22 cellular contexts compared by ENCODE assay signal in the genomic region with DNA sequence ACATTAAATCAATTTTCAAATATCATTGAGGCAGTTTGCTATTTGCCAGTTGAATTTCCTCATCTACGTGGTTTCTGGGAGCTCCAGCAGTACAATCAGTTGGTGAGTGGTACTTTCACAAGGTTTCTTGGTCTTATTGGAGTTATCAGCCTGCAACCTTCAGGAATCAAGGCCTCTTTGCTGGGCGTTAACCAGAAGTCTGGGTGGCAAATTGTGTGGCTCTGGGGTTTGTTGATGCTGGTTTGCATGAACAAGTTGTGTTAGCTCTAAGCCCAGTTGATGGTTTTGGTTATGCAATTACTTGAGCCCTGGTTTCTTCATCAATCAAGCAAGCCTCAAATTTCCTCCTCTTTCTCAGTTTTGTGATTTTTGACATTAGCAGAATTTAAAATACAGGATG.
A peak's percentile ranks its signal among the peaks of the same experiment; 100 is the strongest.
DNase-seq lines count a peak whose midpoint lies in the region; ATAC-seq and TF ChIP-seq lines count a peak whose summit lies in the region.
"Had no signal": no experiment of that assay in that cellular context is flagged by ENCODE, and none has a peak within 500 bp of the region (broad histone marks: within the 10 kb centered on the region; RNA-seq: fewer than 3 reads in every experiment).

No MANE protein-coding gene starts in this region.

- intact Hi-C loops in Caco-2 (cut with micrococcal nuclease; ENCODE audit: unreplicated experiment), result no loop called here

- peaks cover 36% of the 10 kb centered on the region for H3K9me3 Mint-ChIP-seq in Caco-2 (ENCODE audit: unreplicated experiment)
- H3K9me3 Mint-ChIP-seq in activated T-helper 17 cell treated with anti-CD3 and anti-CD28 coated beads, Interleukin-2, amount 50 U/mL, for 72 hours, result no peaks in the 10 kb centered on the region
- H3K9me3 Mint-ChIP-seq: CD4-positive, alpha-beta memory T cell; IgD-negative memory B cell had no signal

- no peaks in the 10 kb centered on the region for H3K27me3 ChIP-seq in Caco-2 (replicated peaks; ENCODE audit: control insufficient read depth, insufficient read depth, low read length)

- peaks cover 13% of the 10 kb centered on the region for H3K36me3 Mint-ChIP-seq in Caco-2 (ENCODE audit: insufficient read depth, unreplicated experiment)
- no peaks in the 10 kb centered on the region for H3K36me3 Mint-ChIP-seq in activated T-helper 17 cell treated with anti-CD3 and anti-CD28 coated beads, Interleukin-2, amount 50 U/mL, for 72 hours (ENCODE audit: low read depth)
- H3K36me3 Mint-ChIP-seq: CD4-positive, alpha-beta memory T cell; IgD-negative memory B cell had no signal

- H3K27ac Mint-ChIP-seq in Caco-2 (ENCODE audit: unreplicated experiment), result peak overlapping the region; percentile 33
- H3K27ac Mint-ChIP-seq in activated T-helper 17 cell treated with anti-CD3 and anti-CD28 coated beads, Interleukin-2, amount 50 U/mL, for 72 hours, result peak overlapping the region; percentile 11
- H3K27ac Mint-ChIP-seq: IgD-negative memory B cell had no signal

- POLR2A ChIA-PET in Caco-2 (lab: Charles Lee), result no interaction called here

- peaks cover 5% of the 10 kb centered on the region; the same call in 1 of the 2 replicates for H3K9me3 ChIP-seq in Caco-2

- TF ChIP-seq CTCF in AG10803 (conservative IDR thresholded peaks at IDR 0.05; ENCODE audit: low read length) (no peak), Caco-2 (IDR thresholded peaks at IDR 0.05; ENCODE audit: insufficient read depth in 1 of 2, low read depth in 1 of 2, low read length in 1 of 2, severe bottlenecking in 1 of 2, unreplicated experiment in 1 of 2) (no peak)

- H3K36me3 ChIP-seq in Caco-2 (ENCODE audit: control insufficient read depth, insufficient read depth, low read length), result no peaks in the 10 kb centered on the region

- no peak overlapping the region for H3K4me3 ChIP-seq in AG10803 (ENCODE audit: low read length)
- H3K4me3 ChIP-seq in Caco-2 (ENCODE audit: low read depth, low read length), result no peak overlapping the region
- H3K4me3 ChIP-seq: SK-N-MC had no signal

- peaks cover 23% of the 10 kb centered on the region for H3K4me1 Mint-ChIP-seq in Caco-2 (ENCODE audit: low read depth, unreplicated experiment)
- no peaks in the 10 kb centered on the region for H3K4me1 Mint-ChIP-seq in activated T-helper 17 cell treated with anti-CD3 and anti-CD28 coated beads, Interleukin-2, amount 50 U/mL, for 72 hours
- H3K4me1 Mint-ChIP-seq: CD4-positive, alpha-beta memory T cell had no signal

- DNase-seq in AG10803 (ENCODE audit: low read depth), result peak; percentile 3
- no peak for DNase-seq in Caco-2
- DNase-seq in NOMO-1 treated with DMSO at 0.1 percent for 48 hours (lab: John Stamatoyannopoulos, UW; ENCODE audit: unreplicated experiment), result peak; percentile 58
- no peak for DNase-seq in superior temporal gyrus (ENCODE audit: extremely low spot score)
- DNase-seq in middle frontal gyrus (ENCODE audit: extremely low spot score, low spot score), result no peak
- DNase-seq: CD4-positive, alpha-beta memory T cell; DND-41; GOT3; NCI-H1105; NCI-H146; NCI-H2029; NCI-H2227 treated with DMSO at 0.1 percent for 48 hours; NCI-H510A treated with DMSO at 0.1 percent for 48 hours; NCI-H748 treated with DMSO at 0.1 percent for 48 hours; T-helper 1 cell had no signal

- no peak for ATAC-seq in activated T-helper 17 cell treated with anti-CD3 and anti-CD28 coated beads, Interleukin-2, amount 50 U/mL, for 72 hours (replicated peaks)
- ATAC-seq in activated CD4-positive, CD25-positive, alpha-beta regulatory T cell treated with anti-CD3 and anti-CD28 coated beads, Interleukin-2, amount 50 U/mL, for 24 hours, result no peak
- ATAC-seq in GM21447 (IDR thresholded peaks at IDR 0.05; ENCODE audit: unreplicated experiment), result no peak
- ATAC-seq: HCT116, Right ventricle myocardium inferior had no signal

- CTCF ChIA-PET in Caco-2 (lab: Charles Lee), result no interaction called here

- no peak overlapping the region for H3K4me3 Mint-ChIP-seq in Caco-2 (ENCODE audit: unreplicated experiment)
- H3K4me3 Mint-ChIP-seq in activated T-helper 17 cell treated with anti-CD3 and anti-CD28 coated beads, Interleukin-2, amount 50 U/mL, for 72 hours, result no peak overlapping the region
- H3K4me3 Mint-ChIP-seq: CD4-positive, alpha-beta memory T cell had no signal

- H3K4me1 ChIP-seq in Caco-2, result peaks cover 29% of the 10 kb centered on the region

- no TSS peak for BruUV-seq in Caco-2 (replicated peaks; lab: Mats Ljungman, UMichigan)

- no peaks in the 10 kb centered on the region for H3K27me3 Mint-ChIP-seq in Caco-2 (ENCODE audit: insufficient read depth, unreplicated experiment)
- no peaks in the 10 kb centered on the region for H3K27me3 Mint-ChIP-seq in activated T-helper 17 cell treated with anti-CD3 and anti-CD28 coated beads, Interleukin-2, amount 50 U/mL, for 72 hours
- H3K27me3 Mint-ChIP-seq: IgD-negative memory B cell had no signal

Comparison
In these comparisons a context has a peak if more than half of its experiments do, and no peak if none do; other contexts are left out.
1. DNase-seq: peak in AG10803 (single experiment) and NOMO-1 treated with DMSO at 0.1 percent for 48 hours (single experiment); none in Caco-2 (0 of 2), superior temporal gyrus (single experiment) and middle frontal gyrus (single experiment).